Comparison of ENCODE assay signal across 1 cellular context in genomic region chr5:28014779-28015178, GRCh38.
TF ChIP-seq lines count a peak whose summit lies in the region.

No MANE protein-coding gene starts in this region.

TF ChIP-seq in WTC11, 78 proteins besides CTCF, POLR2A, EP300 and RAD21 (continued from another document):
- no peak for TF ChIP-seq CREB1 (CRISPR knock-in tag; IDR thresholded peaks at IDR 0.05)
- TF ChIP-seq SP1 (CRISPR knock-in tag; conservative IDR thresholded peaks at IDR 0.05): no peak
- no peak for TF ChIP-seq NFYB (CRISPR knock-in tag; conservative IDR thresholded peaks at IDR 0.05; ENCODE audit: low read depth)
- no peak for TF ChIP-seq ZNF281 (CRISPR knock-in tag; IDR thresholded peaks at IDR 0.05)
- TF ChIP-seq SOX15 (CRISPR knock-in tag; IDR thresholded peaks at IDR 0.05): no peak
- no peak for TF ChIP-seq E2F4 (CRISPR knock-in tag; IDR thresholded peaks at IDR 0.05; ENCODE audit: borderline replicate concordance, low read depth)
- TF ChIP-seq EMX1 (CRISPR knock-in tag; IDR thresholded peaks at IDR 0.05): no peak
- TF ChIP-seq ESRRA (CRISPR knock-in tag; IDR thresholded peaks at IDR 0.05; ENCODE audit: borderline replicate concordance): no peak
- no peak for TF ChIP-seq STAT6 (CRISPR knock-in tag; conservative IDR thresholded peaks at IDR 0.05; ENCODE audit: low read depth)
- no peak for TF ChIP-seq FOXK1 (CRISPR knock-in tag; IDR thresholded peaks at IDR 0.05)
- no peak for TF ChIP-seq AFF4 (CRISPR knock-in tag; IDR thresholded peaks at IDR 0.05; ENCODE audit: borderline replicate concordance)
- TF ChIP-seq TEAD4 (CRISPR knock-in tag; IDR thresholded peaks at IDR 0.05): no peak
- TF ChIP-seq USF1 (CRISPR knock-in tag; IDR thresholded peaks at IDR 0.05): no peak
- no peak for TF ChIP-seq CDX4 (CRISPR knock-in tag; IDR thresholded peaks at IDR 0.05; ENCODE audit: borderline replicate concordance)
